ENCODE assay signal across 9 cellular contexts in the genomic region with DNA sequence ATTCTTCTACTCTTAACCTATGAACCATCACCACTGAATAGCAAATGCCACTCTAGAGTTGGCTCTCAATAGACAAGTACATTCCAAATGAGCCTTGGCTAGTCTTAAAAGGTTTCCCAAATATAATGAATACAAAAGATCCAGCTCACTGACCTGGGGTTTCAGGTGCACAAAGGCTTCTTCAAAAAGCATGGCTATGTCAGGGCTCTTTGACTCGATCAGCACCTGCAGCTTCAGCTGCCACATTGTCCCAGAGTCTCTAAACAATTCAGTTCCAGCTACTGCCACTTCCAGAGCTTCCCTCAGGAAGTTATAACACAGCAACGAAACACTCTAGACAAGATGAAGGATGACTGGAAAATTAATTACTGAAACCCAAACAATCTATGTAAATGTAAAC.
"Had no signal": no experiment of that assay in that cellular context is flagged by ENCODE, and none has a peak within 500 bp of the region (broad histone marks: within the 10 kb centered on the region; RNA-seq: fewer than 3 reads in every experiment).

No MANE protein-coding gene starts in this region.

- ATAC-seq: GM23338, K562 had no signal

- H3K4me1 Mint-ChIP-seq: GM23338, H9 had no signal

- H3K9me3 Mint-ChIP-seq: GM23338, H9 had no signal

- H3K4me2 ChIP-seq: GM23338 had no signal

- FAIRE-seq: H1, H54, HTR-8/SVneo, K562 had no signal

- H3K4me3 Mint-ChIP-seq: GM23338, H9 had no signal

- DNase-seq: H9, HCEC 1CT, IMR-90, KG1 had no signal

- H3K4me3 ChIP-seq: GM23338, K562 had no signal

- H3K27ac Mint-ChIP-seq: GM23338, H9 had no signal

- H2AFZ ChIP-seq: GM23338 had no signal
